In the genomic region with DNA sequence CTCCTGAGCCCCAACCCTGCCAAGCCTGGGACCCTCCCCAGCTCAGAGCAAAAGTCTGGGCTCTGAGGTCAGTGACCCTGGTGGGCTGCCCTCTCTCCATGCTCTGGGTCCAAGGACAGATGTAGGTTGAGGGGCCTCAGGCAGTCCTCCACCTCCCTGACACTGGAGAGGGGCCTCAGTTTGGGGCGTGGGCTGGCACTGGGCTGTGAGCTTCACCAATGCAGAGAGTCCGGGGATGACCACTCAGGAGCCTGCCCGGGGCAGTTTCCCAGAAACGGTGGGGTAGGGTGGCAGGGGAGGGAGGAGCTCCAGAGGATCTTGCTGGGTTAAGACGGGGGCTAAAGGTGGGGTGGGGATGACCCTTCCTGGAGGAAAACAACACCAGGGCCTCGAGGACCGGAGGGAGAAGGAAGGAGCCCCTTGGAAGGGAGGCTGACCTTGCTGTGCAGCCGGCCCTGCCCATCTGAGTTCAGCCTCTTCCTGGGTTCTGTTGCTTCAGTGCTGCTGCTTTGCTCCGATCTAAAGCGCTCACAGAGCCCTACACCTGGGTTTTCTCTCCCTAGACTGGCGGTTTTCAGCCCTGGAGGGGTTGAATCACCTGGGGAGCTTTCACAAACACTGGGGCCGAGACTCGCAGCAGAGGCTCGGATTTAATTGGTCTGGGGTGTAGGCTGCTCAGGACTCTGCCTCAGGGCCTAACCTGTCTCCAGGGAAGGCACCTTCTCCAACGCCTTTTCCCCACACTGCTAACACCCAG, we compare ENCODE assay signal across 1 cellular context.
TF ChIP-seq lines count a peak whose summit lies in the region.

No MANE protein-coding gene starts in this region.

TF ChIP-seq in HepG2, 621 proteins besides CTCF, POLR2A, EP300 and RAD21 (continued from another document):
- TF ChIP-seq CEBPZ (IDR thresholded peaks at IDR 0.05; ENCODE audit: low read length) (no peak), ZFY (CRISPR knock-in tag; IDR thresholded peaks at IDR 0.05) (0 out of 2 replicates have a peak, but pooled peaks have one; percentile 13), TEAD3 (CRISPR knock-in tag; optimal IDR thresholded peaks at IDR 0.05; ENCODE audit: borderline replicate concordance) (peak; percentile 14), PAF1 (CRISPR knock-in tag; IDR thresholded peaks at IDR 0.05) (no peak), IKZF4 (CRISPR knock-in tag; IDR thresholded peaks at IDR 0.05; ENCODE audit: borderline replicate concordance, low read depth, not compliant biosample characterization) (peak; percentile 11), HOXA3 (CRISPR knock-in tag; IDR thresholded peaks at IDR 0.05) (0 out of 2 replicates have a peak, but pooled peaks have one; percentile 5), SMAD3 (CRISPR knock-in tag; IDR thresholded peaks at IDR 0.05) (no peak), ZSCAN12 (CRISPR knock-in tag; IDR thresholded peaks at IDR 0.05) (no peak), ZNF232 (CRISPR knock-in tag; IDR thresholded peaks at IDR 0.05; ENCODE audit: borderline replicate concordance) (no peak)
TF ChIP-seq in HepG2: peak in this region for 4.
